Comparison of ENCODE assay signal across 1 cellular context in the genomic region with DNA sequence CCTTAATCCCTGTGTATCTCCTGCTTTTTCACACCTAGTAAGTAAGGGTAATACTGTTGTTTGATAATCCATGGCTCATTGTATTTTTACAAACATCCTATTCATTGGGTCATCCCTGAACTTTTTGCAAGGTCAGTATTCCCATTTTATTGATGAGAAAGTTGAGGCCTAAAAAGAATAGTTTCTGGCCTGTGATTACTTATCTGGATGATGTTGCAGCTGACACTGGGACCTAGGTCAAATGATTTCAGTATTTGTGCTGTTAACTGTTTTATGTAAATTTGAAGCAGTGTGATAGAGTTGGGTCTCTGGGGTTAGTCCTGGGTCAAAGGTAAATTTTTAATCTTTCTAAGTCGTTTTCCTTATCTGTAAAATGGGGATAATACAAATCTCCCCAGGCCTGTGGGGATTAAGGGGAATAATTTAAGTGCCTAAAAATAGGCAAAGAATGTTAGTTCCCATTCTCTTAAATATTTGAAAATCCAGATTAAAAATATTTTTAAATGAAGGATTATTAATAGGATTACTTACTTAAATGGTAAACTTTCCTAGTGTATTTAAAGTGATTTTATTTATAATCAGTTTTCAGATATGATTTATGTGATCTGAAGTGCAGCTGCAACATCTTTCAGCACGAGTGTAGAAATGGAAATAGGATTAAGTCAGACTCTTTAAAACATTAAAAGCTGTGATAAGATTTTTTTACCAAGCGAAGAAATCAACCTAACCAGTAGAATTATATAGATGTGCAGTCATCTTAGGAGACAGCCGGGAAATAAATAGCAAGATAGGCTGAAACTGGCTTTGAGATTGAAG.
TF ChIP-seq lines count a peak whose summit lies in the region.

No MANE protein-coding gene starts in this region.

TF ChIP-seq in HCT116, 20 proteins besides CTCF, POLR2A, EP300 and RAD21 (continued from another document):
- TF ChIP-seq CEBPB (IDR thresholded peaks at IDR 0.05; ENCODE audit: low read depth) (no peak), SRF (IDR thresholded peaks at IDR 0.05; ENCODE audit: low read depth) (no peak)
- TF ChIP-seq, protein P1, sequence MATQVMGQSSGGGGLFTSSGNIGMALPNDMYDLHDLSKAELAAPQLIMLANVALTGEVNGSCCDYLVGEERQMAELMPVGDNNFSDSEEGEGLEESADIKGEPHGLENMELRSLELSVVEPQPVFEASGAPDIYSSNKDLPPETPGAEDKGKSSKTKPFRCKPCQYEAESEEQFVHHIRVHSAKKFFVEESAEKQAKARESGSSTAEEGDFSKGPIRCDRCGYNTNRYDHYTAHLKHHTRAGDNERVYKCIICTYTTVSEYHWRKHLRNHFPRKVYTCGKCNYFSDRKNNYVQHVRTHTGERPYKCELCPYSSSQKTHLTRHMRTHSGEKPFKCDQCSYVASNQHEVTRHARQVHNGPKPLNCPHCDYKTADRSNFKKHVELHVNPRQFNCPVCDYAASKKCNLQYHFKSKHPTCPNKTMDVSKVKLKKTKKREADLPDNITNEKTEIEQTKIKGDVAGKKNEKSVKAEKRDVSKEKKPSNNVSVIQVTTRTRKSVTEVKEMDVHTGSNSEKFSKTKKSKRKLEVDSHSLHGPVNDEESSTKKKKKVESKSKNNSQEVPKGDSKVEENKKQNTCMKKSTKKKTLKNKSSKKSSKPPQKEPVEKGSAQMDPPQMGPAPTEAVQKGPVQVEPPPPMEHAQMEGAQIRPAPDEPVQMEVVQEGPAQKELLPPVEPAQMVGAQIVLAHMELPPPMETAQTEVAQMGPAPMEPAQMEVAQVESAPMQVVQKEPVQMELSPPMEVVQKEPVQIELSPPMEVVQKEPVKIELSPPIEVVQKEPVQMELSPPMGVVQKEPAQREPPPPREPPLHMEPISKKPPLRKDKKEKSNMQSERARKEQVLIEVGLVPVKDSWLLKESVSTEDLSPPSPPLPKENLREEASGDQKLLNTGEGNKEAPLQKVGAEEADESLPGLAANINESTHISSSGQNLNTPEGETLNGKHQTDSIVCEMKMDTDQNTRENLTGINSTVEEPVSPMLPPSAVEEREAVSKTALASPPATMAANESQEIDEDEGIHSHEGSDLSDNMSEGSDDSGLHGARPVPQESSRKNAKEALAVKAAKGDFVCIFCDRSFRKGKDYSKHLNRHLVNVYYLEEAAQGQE (IDR thresholded peaks at IDR 0.05; ENCODE audit: low read depth): no peak
